ENCODE assay signal across 8 cellular contexts in the genomic region with DNA sequence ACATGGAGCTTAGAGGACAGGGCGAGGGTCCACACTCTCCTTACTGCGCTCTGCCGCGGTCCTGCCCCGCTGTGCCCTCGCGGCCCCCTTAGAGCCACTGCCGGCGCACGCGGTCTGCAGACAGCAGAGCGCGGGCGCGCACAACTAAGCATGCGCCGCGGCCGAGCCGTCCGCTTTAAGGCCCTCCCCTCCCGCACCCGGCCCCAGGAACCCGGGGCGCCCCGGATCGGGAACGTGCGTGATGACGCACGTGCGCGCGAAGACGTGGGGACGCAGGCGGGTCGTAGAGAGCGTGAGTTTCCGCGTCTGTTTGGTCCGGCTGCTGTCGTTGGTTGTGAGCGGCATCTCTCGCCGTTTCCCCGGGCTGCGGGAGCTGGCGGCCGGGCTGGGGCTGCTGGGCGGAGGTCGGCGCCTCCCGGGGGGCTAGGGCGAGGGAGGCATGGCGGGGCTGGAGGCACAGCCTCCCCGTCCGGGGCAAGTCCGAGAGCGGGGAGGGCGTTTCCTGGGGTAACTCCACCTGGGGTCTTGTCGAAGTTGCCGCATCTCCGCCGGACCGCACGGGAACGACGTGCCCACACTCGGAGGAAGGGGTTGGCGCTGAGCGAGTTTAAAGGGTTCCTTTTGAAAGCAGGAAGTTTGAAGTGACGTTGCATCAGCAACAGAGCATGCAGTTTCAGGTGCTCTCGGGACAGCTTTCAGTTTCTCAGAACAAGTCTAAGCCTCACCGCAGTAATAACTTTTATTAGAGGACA. TPM values are rescaled to one million over a fixed set of nuclear protein-coding genes. Genes with fewer than 3 reads are reported as not detected.
A peak's percentile ranks its signal among the peaks of the same experiment; 100 is the strongest.
DNase-seq lines count a peak whose midpoint lies in the region; ATAC-seq and TF ChIP-seq lines count a peak whose summit lies in the region.

A gene with protein sequence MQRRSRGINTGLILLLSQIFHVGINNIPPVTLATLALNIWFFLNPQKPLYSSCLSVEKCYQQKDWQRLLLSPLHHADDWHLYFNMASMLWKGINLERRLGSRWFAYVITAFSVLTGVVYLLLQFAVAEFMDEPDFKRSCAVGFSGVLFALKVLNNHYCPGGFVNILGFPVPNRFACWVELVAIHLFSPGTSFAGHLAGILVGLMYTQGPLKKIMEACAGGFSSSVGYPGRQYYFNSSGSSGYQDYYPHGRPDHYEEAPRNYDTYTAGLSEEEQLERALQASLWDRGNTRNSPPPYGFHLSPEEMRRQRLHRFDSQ (plus strand): TSS at position 259 of the 752 bp plus-strand sequence. CDS start 28,640 bp downstream, outside the sequence.

- CTCF ChIA-PET in AG04450 (lab: Charles Lee), result interaction anchor here (0.6 to 1.1 kb wide), 2 partner anchors 145 to 150 kb away, joined by 3 to 4 read pairs; no protein-coding TSS in a partner anchor

- no peaks in the 10 kb centered on the region for H3K27me3 ChIP-seq in AG04450 (ENCODE audit: control insufficient read depth, insufficient read depth, low read length)

- no peaks in the 10 kb centered on the region for H3K27me3 Mint-ChIP-seq in central memory CD8-positive, alpha-beta T cell

- peak; percentile 88 for ATAC-seq in GM18907 (IDR thresholded peaks at IDR 0.05; ENCODE audit: unreplicated experiment)
- ATAC-seq in HG03159 (IDR thresholded peaks at IDR 0.05; ENCODE audit: unreplicated experiment), result peak; percentile 85
- ATAC-seq in central memory CD8-positive, alpha-beta T cell (replicated peaks; ENCODE audit: extremely low read depth, poor library complexity, severe bottlenecking), result peak; percentile 86

- H3K36me3 Mint-ChIP-seq in central memory CD8-positive, alpha-beta T cell (ENCODE audit: insufficient read depth), result peaks cover 14% of the 10 kb centered on the region

- DNase-seq in AG04450 (ENCODE audit: low read depth, low spot score) (peak; percentile 90), NCI-H345 (lab: John Stamatoyannopoulos, UW) (peak; percentile 96), iris pigment epithelial cell (ENCODE audit: low read depth) (peak; percentile 97)
- DNase-seq in activated CD4-positive, CD25-positive, alpha-beta regulatory T cell treated with anti-CD3 and anti-CD28 coated beads, Interleukin-2, amount 50 U/mL, for 16 hours (ENCODE audit: low read depth, low spot score), result peak; percentile 88
- peak; percentile 84 to 91 for DNase-seq in central memory CD8-positive, alpha-beta T cell (ENCODE audit: low spot score in 2 of 2)
- DNase-seq in stimulated activated CD4-positive, alpha-beta T cell treated with anti-CD3 and anti-CD28 coated beads, Interleukin-12 subunit alpha, Interleukin-12 subunit beta, amount 100 ng/mL, for 4 hours, result peak; percentile 92

- peaks cover 26% of the 10 kb centered on the region for H3K4me1 Mint-ChIP-seq in central memory CD8-positive, alpha-beta T cell

- H3K4me3 Mint-ChIP-seq in central memory CD8-positive, alpha-beta T cell, result peak within 1 kb of the TSS; percentile 90

- H3K9me3 ChIP-seq in AG04450 (ENCODE audit: control insufficient read depth, insufficient read depth, low read length), result peaks cover 7% of the 10 kb centered on the region

- peak within 1 kb of the TSS; percentile 77 for H3K4me3 ChIP-seq in AG04450 (ENCODE audit: low read depth, low read length)

- H3K27ac Mint-ChIP-seq in central memory CD8-positive, alpha-beta T cell (ENCODE audit: low read depth), result peak within 1 kb of the TSS; percentile 98

- peak within 1 kb of the TSS; percentile 96 for H3K27ac ChIP-seq in AG04450 (ENCODE audit: low read depth, low read length)

- no peak for TF ChIP-seq CTCF in AG04450 (IDR thresholded peaks at IDR 0.05; ENCODE audit: low read depth, low read length)

- no peaks in the 10 kb centered on the region for H3K9me3 Mint-ChIP-seq in central memory CD8-positive, alpha-beta T cell

- POLR2A ChIA-PET in AG04450 (lab: Yijun Ruan, JAX), result interaction anchor here (1.4 kb wide), 1 partner anchor 56 kb away, joined by 5 read pairs; no protein-coding TSS in a partner anchor

RNA-seq across cellular contexts. Expression of the gene that starts here (rescaled TPM):
- polyA plus RNA-seq in AG04450 (2011; rRNA removed), result 39.4 and 48.7 TPM in 2 replicates
- polyA minus RNA-seq in AG04450 (2011; rRNA and poly(A)+ RNA removed), result 49.6 and 75.9 TPM in 2 replicates

Comparison
In these comparisons a context has a peak if more than half of its experiments do, and no peak if none do; other contexts are left out.
1. Peak in every context shown above with its lines: DNase-seq, ATAC-seq, H3K4me3 ChIP-seq and H3K27ac ChIP-seq.